Comparison of ENCODE assay signal across 16 cellular contexts in genomic region chr22:48646216-48646925, GRCh38.
A peak's percentile ranks its signal among the peaks of the same experiment; 100 is the strongest.
DNase-seq lines count a peak whose midpoint lies in the region; ATAC-seq and TF ChIP-seq lines count a peak whose summit lies in the region.
"Had no signal": no experiment of that assay in that cellular context is flagged by ENCODE, and none has a peak within 500 bp of the region (broad histone marks: within the 10 kb centered on the region; RNA-seq: fewer than 3 reads in every experiment).

No MANE protein-coding gene starts in this region.

- H3K4me1 ChIP-seq in right cardiac atrium (ENCODE audit: control insufficient read depth, insufficient read depth, low read length) (no peaks in the 10 kb centered on the region), heart left ventricle (no peaks in the 10 kb centered on the region)
- H3K4me1 ChIP-seq in BLaER1 treated with 17β-estradiol and CSF1 and Interleukin-3, amounts not matched to agents 10 nM and 100 nM, result peaks cover 25 to 73% (median 64%) of the 10 kb centered on the region in 10 experiments; a peak in 19 of 20 replicates
- H3K4me1 ChIP-seq: Caco-2 had no signal

- ATAC-seq in right cardiac atrium, result no peak
- no peak for ATAC-seq in heart left ventricle
- ATAC-seq: CD8-positive, alpha-beta T cell had no signal

- 87% methylated on average over 42 of the region's 42 CpGs for WGBS in right cardiac atrium
- WGBS in heart left ventricle, 4 donors, result 85 to 88% (median 86%) methylated on average over 27 to 42 of the region's 42 CpGs

- peak overlapping the region; percentile 10 to 98 (median 87); a peak in 18 of 22 replicates for H3K4me2 ChIP-seq in BLaER1 treated with 17β-estradiol and CSF1 and Interleukin-3, amounts not matched to agents 10 nM and 100 nM

- H3K27ac Mint-ChIP-seq in activated T-cell treated with anti-CD3 and anti-CD28 coated beads, Interleukin-2, amount 50 U/mL, for 24 hours, result no peak overlapping the region
- H3K27ac Mint-ChIP-seq: B cell; CD4-positive, alpha-beta T cell; CD8-positive, alpha-beta T cell had no signal

- no peaks in the 10 kb centered on the region for H3K27me3 Mint-ChIP-seq in activated T-cell treated with anti-CD3 and anti-CD28 coated beads, Interleukin-2, amount 50 U/mL, for 24 hours
- H3K27me3 Mint-ChIP-seq: B cell; CD4-positive, alpha-beta T cell had no signal

- TF ChIP-seq POLR2A in heart left ventricle (IDR thresholded peaks at IDR 0.05), result no peak

- no peaks in the 10 kb centered on the region for H3K4me1 Mint-ChIP-seq in activated T-cell treated with anti-CD3 and anti-CD28 coated beads, Interleukin-2, amount 50 U/mL, for 24 hours (ENCODE audit: low read depth)
- H3K4me1 Mint-ChIP-seq: B cell had no signal

- H3K27ac ChIP-seq in right cardiac atrium (ENCODE audit: low read length) (no peak overlapping the region), heart left ventricle (no peak overlapping the region)
- peak overlapping the region in 2 of 11 experiments; percentile 2 to 22; a peak in 3 of 22 replicates for H3K27ac ChIP-seq in BLaER1 treated with 17β-estradiol and CSF1 and Interleukin-3, amounts not matched to agents 10 nM and 100 nM
- H3K27ac ChIP-seq: C4-2B had no signal

- H3K27me3 ChIP-seq in right cardiac atrium (ENCODE audit: control insufficient read depth, insufficient read depth) (no peaks in the 10 kb centered on the region), heart left ventricle (peaks cover 0 to 9% (median 0%) of the 10 kb centered on the region in 9 donors)
- no peaks in the 10 kb centered on the region for H3K27me3 ChIP-seq in BLaER1 treated with 17β-estradiol and CSF1 and Interleukin-3, amounts not matched to agents 10 nM and 100 nM

- intact Hi-C loops in right cardiac atrium (cut with DNase I) (no loop called here), heart left ventricle (cut with DNase I) (no loop called here)

- no peaks in the 10 kb centered on the region for H3K36me3 ChIP-seq in heart left ventricle
- no peaks in the 10 kb centered on the region; a peak in 2 of 22 replicates for H3K36me3 ChIP-seq in BLaER1 treated with 17β-estradiol and CSF1 and Interleukin-3, amounts not matched to agents 10 nM and 100 nM

- no peaks in the 10 kb centered on the region for H3K9me3 Mint-ChIP-seq in activated T-cell treated with anti-CD3 and anti-CD28 coated beads, Interleukin-2, amount 50 U/mL, for 24 hours
- H3K9me3 Mint-ChIP-seq: CD4-positive, alpha-beta T cell; CD8-positive, alpha-beta T cell had no signal

- H3K9ac ChIP-seq in BLaER1 treated with 17β-estradiol and CSF1 and Interleukin-3, amounts not matched to agents 10 nM and 100 nM, result peak overlapping the region in 1 of 11 experiments; percentile 13; a peak in 1 of 22 replicates

- no peak for TF ChIP-seq CTCF in heart left ventricle (IDR thresholded peaks at IDR 0.05)

- no peaks in the 10 kb centered on the region for H3K9me3 ChIP-seq in right cardiac atrium (ENCODE audit: control insufficient read depth, low read length)
- H3K9me3 ChIP-seq in heart left ventricle, result no peaks in the 10 kb centered on the region
- H3K9me3 ChIP-seq in BLaER1 treated with 17β-estradiol and CSF1 and Interleukin-3, amounts not matched to agents 10 nM and 100 nM (replicated peaks in 1 of 11), result no peaks in the 10 kb centered on the region
- H3K9me3 ChIP-seq: Caco-2 had no signal

- no peak overlapping the region for H3K4me3 Mint-ChIP-seq in activated T-cell treated with anti-CD3 and anti-CD28 coated beads, Interleukin-2, amount 50 U/mL, for 24 hours
- H3K4me3 Mint-ChIP-seq: B cell; CD4-positive, alpha-beta T cell; CD8-positive, alpha-beta T cell had no signal

- peak in 2 of 3 donors; percentile 28 to 55 for DNase-seq in right cardiac atrium
- DNase-seq in heart left ventricle, result no peak
- no peak for DNase-seq in activated T-cell treated with anti-CD3 and anti-CD28 coated beads, Interleukin-2, amount 50 U/mL, for 24 hours
- DNase-seq in activated effector memory CD4-positive, alpha-beta T cell treated with Interleukin-2 at 50 U/mL for 16 hours, result no peak
- DNase-seq: 8988T; ACHN; AML-193; Caco-2; Calu3; CD4-positive, alpha-beta T cell; CD8-positive, alpha-beta T cell; DMS79 treated with DMSO at 0.1 percent for 48 hours; GF-D8 had no signal

- no peaks in the 10 kb centered on the region for H3K36me3 Mint-ChIP-seq in activated T-cell treated with anti-CD3 and anti-CD28 coated beads, Interleukin-2, amount 50 U/mL, for 24 hours (ENCODE audit: low read depth)
- H3K36me3 Mint-ChIP-seq: CD8-positive, alpha-beta T cell had no signal

- H3K4me3 ChIP-seq in right cardiac atrium (ENCODE audit: low read length), result no peak overlapping the region
- no peak overlapping the region for H3K4me3 ChIP-seq in heart left ventricle
- no peak overlapping the region for H3K4me3 ChIP-seq in BLaER1 treated with 17β-estradiol and CSF1 and Interleukin-3, amounts not matched to agents 10 nM and 100 nM

- H4K20me1 ChIP-seq in BLaER1 treated with 17β-estradiol and CSF1 and Interleukin-3, amounts not matched to agents 10 nM and 100 nM, result peaks cover 0 to 93% (median 22%) of the 10 kb centered on the region in 11 experiments; a peak in 15 of 22 replicates

Comparison
In these comparisons a context has a peak if more than half of its experiments do, and no peak if none do; other contexts are left out.
1. DNase-seq: peak in right cardiac atrium (2 of 3); none in heart left ventricle (0 of 5), activated T-cell treated with anti-CD3 and anti-CD28 coated beads, Interleukin-2, amount 50 U/mL, for 24 hours (single experiment) and activated effector memory CD4-positive, alpha-beta T cell treated with Interleukin-2 at 50 U/mL for 16 hours (single experiment).